ENCODE assay signal across 1 cellular context in genomic region chr14:103684471-103684870, GRCh38.
TF ChIP-seq lines count a peak whose summit lies in the region.

No MANE protein-coding gene starts in this region.

TF ChIP-seq in IMR-90, 13 proteins besides CTCF, POLR2A, EP300 and RAD21 (continued from another document):
- TF ChIP-seq SMC3 (IDR thresholded peaks at IDR 0.05; ENCODE audit: low read depth, low read length) (no peak), MXI1 (IDR thresholded peaks at IDR 0.05; ENCODE audit: borderline replicate concordance, low read depth, low read length) (no peak), MAZ (IDR thresholded peaks at IDR 0.05; ENCODE audit: borderline replicate concordance, low read depth, low read length) (no peak), MAFK (IDR thresholded peaks at IDR 0.05; ENCODE audit: low read depth, low read length) (no peak), BHLHE40 (IDR thresholded peaks at IDR 0.05; ENCODE audit: low read depth, low read length) (no peak), NFE2L2 (IDR thresholded peaks at IDR 0.05; ENCODE audit: low read depth, low read length) (no peak)
